In genomic region chr3:26522919-26523318, GRCh38 we compare ENCODE assay signal across 20 cellular contexts.
A peak's percentile ranks its signal among the peaks of the same experiment; 100 is the strongest.
DNase-seq lines count a peak whose midpoint lies in the region; FAIRE-seq and TF ChIP-seq lines count a peak whose summit lies in the region.
"Had no signal": no experiment of that assay in that cellular context is flagged by ENCODE, and none has a peak within 500 bp of the region (broad histone marks: within the 10 kb centered on the region; RNA-seq: fewer than 3 reads in every experiment).

No MANE protein-coding gene starts in this region.

- WGBS in H1 (ENCODE audit: extremely low coverage in 1 of 2, insufficient coverage in 1 of 2, insufficient read length in 1 of 2, insufficient replicate concordance in 2 of 2, low coverage in 1 of 2, low lambda C conversion rate in 2 of 2, missing lambda C conversion rate in 1 of 2), 2 experiments: 94% methylated on average over 1 of the region's 1 CpG; no CpG with 5 or more reads in 1 of the 2 experiments

- no peak overlapping the region for H2BK15ac ChIP-seq in H1 (ENCODE audit: low read length)

- no peak overlapping the region for H3K18ac ChIP-seq in H1 (ENCODE audit: extremely low read depth, low read length)

- no peak overlapping the region for H2BK12ac ChIP-seq in H1 (ENCODE audit: low read depth, low read length)

- peak overlapping the region; percentile 75; the same call in 1 of the 2 replicates for H4K8ac ChIP-seq in H1 (ENCODE audit: extremely low read depth, insufficient read depth, low read length)

- H3K4me1 ChIP-seq in H1 (replicated peaks in 1 of 4; ENCODE audit: control insufficient read depth in 3 of 4, insufficient read depth in 4 of 4, low read length in 3 of 4): no peaks in the 10 kb centered on the region
- H3K4me1 ChIP-seq: BLaER1 treated with 17β-estradiol and CSF1 and Interleukin-3, amounts not matched to agents 10 nM and 100 nM had no signal

- no peak overlapping the region for H3K27ac ChIP-seq in H1 (ENCODE audit: low read depth, low read length)
- H3K27ac ChIP-seq: BLaER1 treated with 17β-estradiol and CSF1 and Interleukin-3, amounts not matched to agents 10 nM and 100 nM had no signal

- FAIRE-seq in H1 (lab: Jason Lieb, UNC): no peak
- FAIRE-seq: GM12878, H54, HTR-8/SVneo, K562 had no signal

- no peak overlapping the region for H2BK20ac ChIP-seq in H1 (ENCODE audit: low read length)

- H2BK120ac ChIP-seq in H1 (replicated peaks; ENCODE audit: low read depth, low read length): no peak overlapping the region

- H3K36me3 ChIP-seq in H1 (ENCODE audit: control insufficient read depth in 2 of 4, insufficient read depth in 4 of 4, low read length in 3 of 4): no peaks in the 10 kb centered on the region

- TF ChIP-seq POLR2A in H1 (IDR thresholded peaks at IDR 0.05; ENCODE audit: control extremely low read depth in 1 of 2, low read depth in 2 of 2, low read length in 2 of 2): no peak

- no peaks in the 10 kb centered on the region for H3K23me2 ChIP-seq in H1 (ENCODE audit: low read depth, low read length)

- peak in 2 of 3 experiments; percentile 11 to 32; a peak in 2 of 4 replicates for TF ChIP-seq CTCF in H1 (IDR thresholded peaks at IDR 0.05; ENCODE audit: control extremely low read depth in 1 of 3, insufficient read depth in 1 of 3, low read depth in 1 of 3, low read length in 3 of 3)

- no peaks in the 10 kb centered on the region for H3K79me2 ChIP-seq in H1 (ENCODE audit: control insufficient read depth in 1 of 2, insufficient read depth in 2 of 2, low read length in 2 of 2)

- H3K79me1 ChIP-seq in H1 (ENCODE audit: low read depth, low read length): no peaks in the 10 kb centered on the region

- no peak overlapping the region for H3K4ac ChIP-seq in H1 (replicated peaks; ENCODE audit: insufficient read length, low read depth, low read length)

- H4K20me1 ChIP-seq in H1 (replicated peaks in 1 of 2; ENCODE audit: control insufficient read depth in 1 of 2, insufficient read depth in 2 of 2, low read length in 2 of 2): no peaks in the 10 kb centered on the region
- H4K20me1 ChIP-seq: BLaER1 treated with 17β-estradiol and CSF1 and Interleukin-3, amounts not matched to agents 10 nM and 100 nM had no signal

- H2AK5ac ChIP-seq in H1 (ENCODE audit: low read depth, low read length): no peak overlapping the region

- TF ChIP-seq EP300 in H1 (IDR thresholded peaks at IDR 0.05; ENCODE audit: borderline replicate concordance in 1 of 2, low read depth in 2 of 2, low read length in 2 of 2): no peak

- POLR2A ChIA-PET in H1 (lab: Charles Lee; ENCODE audit: partially characterized antibody): no interaction called here

- H3K9me3 ChIP-seq in H1 (ENCODE audit: insufficient read depth in 2 of 2, low read depth in 1 of 2, low read length in 1 of 2): 0 out of 4 replicates have a peak, but pooled peaks cover 0 to 3% of the 10 kb centered on the region in 2 experiments

- no peak overlapping the region for H3K4me3 ChIP-seq in H1 (ENCODE audit: extremely low read depth in 1 of 4, insufficient read depth in 2 of 4, low read depth in 3 of 4, low read length in 4 of 4)
- H3K4me3 ChIP-seq: BLaER1 treated with 17β-estradiol and CSF1 and Interleukin-3, amounts not matched to agents 10 nM and 100 nM; GM12878; K562 had no signal

- peak; percentile 55 to 66 for TF ChIP-seq RAD21 in H1 (IDR thresholded peaks at IDR 0.05 in 1 of 2, conservative IDR thresholded peaks at IDR 0.05 in 1 of 2; ENCODE audit: low read depth in 2 of 2, low read length in 2 of 2)

- no peak overlapping the region for H4K91ac ChIP-seq in H1 (replicated peaks; ENCODE audit: insufficient read length, low read length)

- no peak overlapping the region for H3K9ac ChIP-seq in H1 (replicated peaks in 1 of 4; ENCODE audit: extremely low read depth in 1 of 4, low read depth in 3 of 4, low read length in 3 of 4)
- H3K9ac ChIP-seq: BLaER1 treated with 17β-estradiol and CSF1 and Interleukin-3, amounts not matched to agents 10 nM and 100 nM had no signal

- no peak overlapping the region for H3K14ac ChIP-seq in H1 (ENCODE audit: insufficient read length)

- in situ Hi-C loops in ACHN (cut with HindIII; ENCODE audit: low pct_ligation_motif_present, low pct_unique_long_range_greater_than_20kb, low sequenced_read_pairs): no loop called here

- no peak overlapping the region for H4K5ac ChIP-seq in H1 (ENCODE audit: insufficient read length, low read depth, low read length)

- H2AFZ ChIP-seq in H1 (ENCODE audit: low read length): no peak overlapping the region

- DNase-seq in NCI-H82 (lab: John Stamatoyannopoulos, UW) (peak; percentile 2), NCI-H82 treated with DMSO at 0.1 percent for 48 hours (lab: John Stamatoyannopoulos, UW; ENCODE audit: unreplicated experiment) (no peak), OCI-M1 (lab: John Stamatoyannopoulos, UW) (peak; percentile 40), H1 (ENCODE audit: low read depth in 1 of 2, low spot score in 2 of 2) (no peak), ACHN (no peak), medulla oblongata (ENCODE audit: extremely low spot score) (no peak)
- no peak for DNase-seq in activated naive CD4-positive, alpha-beta T cell treated with Interleukin-2 at 50 U/mL for 16 hours
- DNase-seq: 8988T; CD8-positive, alpha-beta memory T cell; COR-L47; DMS153; DND-41; EL; HFFc6; IMR-90 had no signal

- no peak overlapping the region for H3K56ac ChIP-seq in H1 (replicated peaks; ENCODE audit: insufficient read length, low read depth, low read length)

- no peaks in the 10 kb centered on the region for H3K27me3 ChIP-seq in H1 (replicated peaks in 1 of 4; ENCODE audit: control insufficient read depth in 3 of 4, extremely low read depth in 1 of 4, insufficient read depth in 3 of 4, low read length in 3 of 4)
- H3K27me3 ChIP-seq: BLaER1 treated with 17β-estradiol and CSF1 and Interleukin-3, amounts not matched to agents 10 nM and 100 nM had no signal

- H3K23ac ChIP-seq in H1 (ENCODE audit: insufficient read length): no peak overlapping the region

- H3K4me2 ChIP-seq in H1 (ENCODE audit: insufficient read depth in 1 of 2, low read depth in 2 of 2, low read length in 2 of 2): no peak overlapping the region
- H3K4me2 ChIP-seq: BLaER1 treated with 17β-estradiol and CSF1 and Interleukin-3, amounts not matched to agents 10 nM and 100 nM had no signal

- CTCF ChIA-PET in H1 (lab: Charles Lee; ENCODE audit: partially characterized antibody): no interaction called here

- H2BK5ac ChIP-seq in H1 (ENCODE audit: low read depth, low read length): no peak overlapping the region

TF ChIP-seq in H1, 55 proteins besides CTCF, POLR2A, EP300 and RAD21:
- TF ChIP-seq NANOG (IDR thresholded peaks at IDR 0.05; ENCODE audit: insufficient read depth, low read depth, low read length, poor library complexity, severe bottlenecking): no peak

Comparison
In these comparisons a context has a peak if more than half of its experiments do, and no peak if none do; other contexts are left out.
1. DNase-seq: peak in NCI-H82 (single experiment) and OCI-M1 (single experiment); none in NCI-H82 treated with DMSO at 0.1 percent for 48 hours (single experiment), H1 (0 of 2), ACHN (single experiment), medulla oblongata (single experiment) and activated naive CD4-positive, alpha-beta T cell treated with Interleukin-2 at 50 U/mL for 16 hours (single experiment).